31 cellular contexts compared by ENCODE assay signal in genomic region chr3:96324087-96324486, GRCh38.
"Had no signal": no experiment of that assay in that cellular context is flagged by ENCODE, and none has a peak within 500 bp of the region (broad histone marks: within the 10 kb centered on the region; RNA-seq: fewer than 3 reads in every experiment).

No MANE protein-coding gene starts in this region.

- H3K27ac ChIP-seq: adrenal gland, ascending aorta, body of pancreas, brain microvascular endothelial cell, breast epithelium, cardiac muscle cell had no signal

- H3K36me3 ChIP-seq: adrenal gland, ascending aorta, brain microvascular endothelial cell, breast epithelium, cardiac muscle cell had no signal

- DNase-seq: activated effector memory CD4-positive, alpha-beta T cell treated with anti-CD3 and anti-CD28 coated beads, Interleukin-2, amount 50 U/mL, for 16 hours; activated effector memory CD4-positive, alpha-beta T cell treated with Interleukin-2 at 50 U/mL for 16 hours; activated gamma-delta T cell; activated gamma-delta T cell treated with Interleukin-2 at 50 U/mL for 16 hours; activated naive CD4-positive, alpha-beta T cell; activated naive CD4-positive, alpha-beta T cell treated with anti-CD3 and anti-CD28 coated beads for 36 hours; activated naive CD4-positive, alpha-beta T cell treated with anti-CD3 and anti-CD28 coated beads, Interleukin-2, amount 10 ng/mL, durations not matched to agents 7 days and 5 days; activated naive CD4-positive, alpha-beta T cell treated with anti-CD3 and anti-CD28 coated beads, Interleukin-2, amount 50 U/mL, for 16 hours; activated naive CD4-positive, alpha-beta T cell treated with Interleukin-2 at 50 U/mL for 16 hours; activated naive CD8-positive, alpha-beta T cell treated with anti-CD3 and anti-CD28 coated beads for 36 hours; activated naive CD8-positive, alpha-beta T cell treated with anti-CD3 and anti-CD28 coated beads, Interleukin-2, amount 10 ng/mL, durations not matched to agents 7 days and 5 days; activated naive CD8-positive, alpha-beta T cell treated with anti-CD3 and anti-CD28 coated beads, Interleukin-2, amount 50 U/mL, for 24 hours; activated T-cell treated with anti-CD3 and anti-CD28 coated beads, Interleukin-2, amount 50 U/mL, for 24 hours; activated T-cell treated with anti-CD3 and anti-CD28 coated beads, Interleukin-2, amount 50 U/mL, for 4 hours; activated T-cell treated with anti-CD3 and anti-CD28 coated beads, Interleukin-2, amount 50 U/mL, for 48 hours; activated T-cell treated with anti-CD3 and anti-CD28 coated beads, Interleukin-2, amount 50 U/mL, for 72 hours; adrenal gland; amniotic stem cell; amygdala; anterior cingulate cortex; aorta; body of pancreas; brain microvascular endothelial cell; caudate nucleus; central memory CD4-positive, alpha-beta T cell; cerebellar nuclear complex had no signal

- H3K4me3 ChIP-seq: adrenal gland, ascending aorta, body of pancreas, breast epithelium, cardiac muscle cell had no signal

- ATAC-seq: activated naive CD4-positive, alpha-beta T cell treated with anti-CD3 and anti-CD28 coated beads, Interleukin-2, amount 50 U/mL, for 72 hours; activated naive CD8-positive, alpha-beta T cell treated with anti-CD3 and anti-CD28 coated beads, Interleukin-2, amount 50 U/mL, for 24 hours; activated T-cell treated with anti-CD3 and anti-CD28 coated beads, Interleukin-2, amount 50 U/mL, for 4 hours; activated T-cell treated with anti-CD3 and anti-CD28 coated beads, Interleukin-2, amount 50 U/mL, for 72 hours; activated T-helper 17 cell treated with anti-CD3 and anti-CD28 coated beads, Interleukin-2, amount 50 U/mL, for 72 hours; body of pancreas had no signal

- H3K9me3 ChIP-seq: adrenal gland, ascending aorta, body of pancreas, breast epithelium had no signal

- H3K27me3 ChIP-seq: adrenal gland, ascending aorta, body of pancreas, brain microvascular endothelial cell, breast epithelium, cardiac muscle cell had no signal
